Comparison of ENCODE assay signal across 18 cellular contexts in the genomic region with DNA sequence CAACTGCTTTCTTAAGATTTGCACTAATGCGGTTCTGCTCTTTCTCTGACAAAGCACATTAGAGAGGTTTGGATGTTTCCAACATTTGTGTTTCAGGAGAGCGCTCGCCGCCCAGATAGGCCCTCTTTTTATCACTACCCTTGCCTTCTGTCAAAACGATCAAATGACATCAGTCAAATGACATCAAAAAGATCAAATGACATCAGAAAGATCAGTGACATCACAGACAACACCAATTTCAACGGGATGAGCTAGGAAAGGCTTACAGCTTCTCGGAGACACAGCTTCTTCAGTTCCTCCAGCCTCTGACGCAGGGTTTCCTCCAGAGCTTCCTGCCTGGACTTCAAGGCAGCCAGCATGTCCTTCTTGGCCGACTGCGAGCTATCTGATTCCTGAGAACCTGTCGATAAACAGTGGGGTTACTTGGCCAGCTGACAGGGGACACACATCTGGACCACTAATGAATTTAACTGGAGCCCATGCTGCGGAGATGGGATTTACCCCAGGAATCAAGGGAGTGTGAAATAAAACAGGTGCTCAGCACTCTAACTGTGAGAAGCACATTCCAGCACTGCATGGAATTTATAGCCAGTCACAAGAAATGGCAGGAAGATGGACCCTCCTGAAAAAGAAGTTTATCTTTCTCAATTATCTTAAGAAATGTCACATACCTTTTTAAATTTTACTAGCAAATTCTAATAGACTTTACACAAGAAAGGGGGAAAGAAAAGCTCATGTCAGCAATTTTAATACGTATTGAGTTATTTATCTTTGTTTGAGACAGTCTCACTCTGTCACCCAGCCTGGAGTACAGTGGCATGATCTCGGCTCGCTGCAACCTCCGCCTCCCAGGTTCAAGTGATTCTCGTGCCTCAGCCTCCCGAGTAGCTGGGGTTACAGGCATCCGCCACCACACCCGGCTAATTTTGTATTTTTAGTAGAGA.
"Had no signal": no experiment of that assay in that cellular context is flagged by ENCODE, and none has a peak within 500 bp of the region (broad histone marks: within the 10 kb centered on the region; RNA-seq: fewer than 3 reads in every experiment).

No MANE protein-coding gene starts in this region.

- H3K27ac ChIP-seq: brain microvascular endothelial cell, esophagus squamous epithelium, pancreas, right lobe of liver had no signal

- H3K4me1 ChIP-seq: pancreas had no signal

- H3K4me3 Mint-ChIP-seq: activated CD4-positive, alpha-beta memory T cell treated with anti-CD3 and anti-CD28 coated beads for 36 hours; activated naive CD8-positive, alpha-beta T cell; neural progenitor cell had no signal

- H3K36me3 ChIP-seq: neural progenitor cell had no signal

- H3K4me3 ChIP-seq: dorsolateral prefrontal cortex, esophagus squamous epithelium, neural progenitor cell, pancreas, right lobe of liver, upper lobe of left lung had no signal

- FAIRE-seq: endometrium, pancreas had no signal

- DNase-seq: activated CD4-positive, alpha-beta memory T cell treated with anti-CD3 and anti-CD28 coated beads for 36 hours; activated gamma-delta T cell; activated T-cell treated with anti-CD3 and anti-CD28 coated beads, Interleukin-2, amount 50 U/mL, for 48 hours; brain microvascular endothelial cell; esophagus squamous epithelium; foreskin fibroblast; pancreas; right lobe of liver; stimulated activated CD4-positive, alpha-beta T cell treated with anti-CD3 and anti-CD28 coated beads, Interleukin-12 subunit alpha, Interleukin-12 subunit beta, amount 100 ng/mL, for 4 hours; stimulated activated CD4-positive, alpha-beta T cell treated with anti-CD3 and anti-CD28 coated beads, Interleukin-4, amount 100 ng/mL, for 1 hour; stimulated activated CD8-positive, alpha-beta memory T cell treated with anti-CD3 and anti-CD28 coated beads, Interleukin-4, amount 100 ng/mL, for 48 hours; stimulated activated naive CD8-positive, alpha-beta T cell treated with anti-CD3 and anti-CD28 coated beads, Interleukin-15, Interleukin-2, amounts not matched to agents 100 U/mL and 50 U/mL, for 24 hours; upper lobe of left lung had no signal

- H3K9me3 ChIP-seq: esophagus squamous epithelium, pancreas, right lobe of liver, upper lobe of left lung had no signal

- H3K27ac Mint-ChIP-seq: activated CD4-positive, alpha-beta memory T cell treated with anti-CD3 and anti-CD28 coated beads for 36 hours; activated naive CD8-positive, alpha-beta T cell had no signal

- H3K4me2 ChIP-seq: neural progenitor cell had no signal

- H3K27me3 ChIP-seq: brain microvascular endothelial cell, dorsolateral prefrontal cortex, esophagus squamous epithelium, neural progenitor cell, pancreas, right lobe of liver, upper lobe of left lung had no signal

- ATAC-seq: left lobe of liver; pancreas; stimulated activated naive CD8-positive, alpha-beta T cell treated with anti-CD3 and anti-CD28 coated beads, Interleukin-15, Interleukin-2, amounts not matched to agents 100 U/mL and 50 U/mL, for 24 hours had no signal

- H3K9me3 Mint-ChIP-seq: activated CD4-positive, alpha-beta memory T cell treated with anti-CD3 and anti-CD28 coated beads for 36 hours; neural progenitor cell had no signal

- H3K27me3 Mint-ChIP-seq: activated naive CD8-positive, alpha-beta T cell had no signal
